ENCODE assay signal across 12 cellular contexts in genomic region chr11:17256512-17256911, GRCh38. TPM values are rescaled to one million over a fixed set of nuclear protein-coding genes. Genes with fewer than 3 reads are reported as not detected.
DNase-seq lines count a peak whose midpoint lies in the region; ATAC-seq and TF ChIP-seq lines count a peak whose summit lies in the region.
"Had no signal": no experiment of that assay in that cellular context is flagged by ENCODE, and none has a peak within 500 bp of the region (broad histone marks: within the 10 kb centered on the region; RNA-seq: fewer than 3 reads in every experiment).

No MANE protein-coding gene starts in this region.

- H3K4me1 Mint-ChIP-seq in HFFc6 (ENCODE audit: low read depth), result peaks cover 34% of the 10 kb centered on the region
- peaks cover 15% of the 10 kb centered on the region for H3K4me1 Mint-ChIP-seq in activated naive CD8-positive, alpha-beta T cell (ENCODE audit: low read depth)

- no peaks in the 10 kb centered on the region for H3K27me3 Mint-ChIP-seq in HFFc6 (ENCODE audit: insufficient read depth)
- no peaks in the 10 kb centered on the region for H3K27me3 Mint-ChIP-seq in activated naive CD8-positive, alpha-beta T cell

- POLR2A ChIA-PET in AG04449 (lab: Yijun Ruan, JAX), result interaction anchor here (1.6 kb wide), 1 partner anchor 20 kb away, joined by 4 read pairs; the partner anchor contains the start of gene NUCB2

- ATAC-seq in HG02571 (IDR thresholded peaks at IDR 0.05; ENCODE audit: unreplicated experiment), result no peak
- ATAC-seq: left ventricle myocardium superior had no signal

- peak overlapping the region; percentile 95 for H3K27ac Mint-ChIP-seq in HFFc6
- peak overlapping the region; percentile 31 for H3K27ac Mint-ChIP-seq in activated naive CD8-positive, alpha-beta T cell

- H3K4me3 Mint-ChIP-seq in HFFc6, result peak overlapping the region; percentile 79
- no peak overlapping the region for H3K4me3 Mint-ChIP-seq in activated naive CD8-positive, alpha-beta T cell

- CTCF ChIA-PET in AG04449 (lab: Yijun Ruan, JAX), result interaction anchor here (1.3 to 3.1 kb wide), 2 partner anchors 26 to 98 kb away, joined by 5 to 15 read pairs; no protein-coding TSS in a partner anchor

- H3K36me3 Mint-ChIP-seq in HFFc6 (ENCODE audit: low read depth), result no peaks in the 10 kb centered on the region
- H3K36me3 Mint-ChIP-seq in activated naive CD8-positive, alpha-beta T cell, result no peaks in the 10 kb centered on the region

- H3K4me3 ChIP-seq in AG04449 (ENCODE audit: low read depth, low read length), result no peak overlapping the region; the same call in 1 of the 2 replicates

- DNase-seq in AG04449 (ENCODE audit: low read depth, low spot score), result peak; percentile 96
- DNase-seq in HFFc6, result peak; percentile 94
- DNase-seq in glomerular visceral epithelial cell (ENCODE audit: extremely low spot score), result peak; percentile 23
- DNase-seq in T-helper 9 cell, result no peak
- no peak for DNase-seq in DMS53 treated with DMSO at 0.1 percent for 48 hours (lab: John Stamatoyannopoulos, UW; ENCODE audit: unreplicated experiment)
- no peak for DNase-seq in HK-2 (ENCODE audit: unreplicated experiment)
- DNase-seq: activated naive CD4-positive, alpha-beta T cell; KG1; left ventricle myocardium superior; NCI-H748 treated with DMSO at 0.1 percent for 48 hours had no signal

- TF ChIP-seq CTCF in AG04449 (IDR thresholded peaks at IDR 0.05; ENCODE audit: insufficient read depth, low read length, missing control alignments), result no peak
- TF ChIP-seq CTCF in HFFc6 (IDR thresholded peaks at IDR 0.05), result no peak

- H3K9me3 Mint-ChIP-seq in HFFc6, result no peaks in the 10 kb centered on the region
- H3K9me3 Mint-ChIP-seq in activated naive CD8-positive, alpha-beta T cell (ENCODE audit: low read depth), result no peaks in the 10 kb centered on the region

RNA-seq across cellular contexts. Expression of gene NUCB2, which starts 20.0 kb away (rescaled TPM):
- 100 to 1,000 TPM; 124 to 180 (median 161) TPM for total RNA-seq in HFFc6 (2021; fragmentation: NEBNext Ultra II Directional; extraction: Animal tissue kit (Norgen Biotek cat#: 25700))

RNA-seq across cellular contexts. Expression of gene PIK3C2A, which starts 48.7 kb away (rescaled TPM):
- 10 to 100 TPM; 52.7 to 60.7 (median 57.6) TPM for total RNA-seq in HFFc6 (2021; fragmentation: NEBNext Ultra II Directional; extraction: Animal tissue kit (Norgen Biotek cat#: 25700))

Comparison
In these comparisons a context has a peak if more than half of its experiments do, and no peak if none do; other contexts are left out.
1. DNase-seq: peak in AG04449 (single experiment), HFFc6 (single experiment) and glomerular visceral epithelial cell (single experiment); none in T-helper 9 cell (single experiment), DMS53 treated with DMSO at 0.1 percent for 48 hours (single experiment) and HK-2 (single experiment).